ENCODE assay signal across 16 cellular contexts in genomic region chr11:131759140-131759539, GRCh38.
"Had no signal": no experiment of that assay in that cellular context is flagged by ENCODE, and none has a peak within 500 bp of the region (broad histone marks: within the 10 kb centered on the region; RNA-seq: fewer than 3 reads in every experiment).

No MANE protein-coding gene starts in this region.

- H3K36me3 Mint-ChIP-seq: activated naive CD4-positive, alpha-beta T cell treated with anti-CD3 and anti-CD28 coated beads, Interleukin-2, amount 50 U/mL, for 24 hours; natural killer cell had no signal

- H3K4me3 ChIP-seq: ascending aorta, lower lobe of right lung, sigmoid colon, tibial nerve had no signal

- DNase-seq: activated CD4-positive, alpha-beta T cell treated with anti-CD3 and anti-CD28 coated beads, Interleukin-2, amount 50 U/mL, for 4 hours; activated effector memory CD4-positive, alpha-beta T cell treated with anti-CD3 and anti-CD28 coated beads, Interleukin-2, amount 50 U/mL, for 16 hours; activated T-cell treated with anti-CD3 and anti-CD28 coated beads, Interleukin-2, amount 50 U/mL, for 72 hours; dermis blood vessel endothelial cell; effector memory CD4-positive, alpha-beta T cell; foreskin keratinocyte; glutamatergic neuron; hypothalamus; lower lobe of right lung; natural killer cell; sigmoid colon; stimulated activated CD4-positive, alpha-beta T cell treated with anti-CD3 and anti-CD28 coated beads, Interleukin-2, amount 100 ng/mL, for 24 hours; stimulated activated naive CD4-positive, alpha-beta T cell treated with Interleukin-2 at 50 U/mL for 16 hours had no signal

- ATAC-seq: activated T-cell treated with anti-CD3 and anti-CD28 coated beads, Interleukin-2, amount 50 U/mL, for 72 hours; foreskin keratinocyte; lower lobe of right lung; natural killer cell had no signal

- H3K27ac Mint-ChIP-seq: activated naive CD4-positive, alpha-beta T cell treated with anti-CD3 and anti-CD28 coated beads, Interleukin-2, amount 50 U/mL, for 24 hours; activated T-cell treated with anti-CD3 and anti-CD28 coated beads, Interleukin-2, amount 50 U/mL, for 72 hours; natural killer cell had no signal

- H3K4me3 Mint-ChIP-seq: activated naive CD4-positive, alpha-beta T cell treated with anti-CD3 and anti-CD28 coated beads, Interleukin-2, amount 50 U/mL, for 24 hours; activated T-cell treated with anti-CD3 and anti-CD28 coated beads, Interleukin-2, amount 50 U/mL, for 72 hours; natural killer cell had no signal

- H3K4me1 Mint-ChIP-seq: activated naive CD4-positive, alpha-beta T cell treated with anti-CD3 and anti-CD28 coated beads, Interleukin-2, amount 50 U/mL, for 24 hours; natural killer cell had no signal

- H3K27me3 Mint-ChIP-seq: activated naive CD4-positive, alpha-beta T cell treated with anti-CD3 and anti-CD28 coated beads, Interleukin-2, amount 50 U/mL, for 24 hours had no signal
